8 cellular contexts compared by ENCODE assay signal in the genomic region with DNA sequence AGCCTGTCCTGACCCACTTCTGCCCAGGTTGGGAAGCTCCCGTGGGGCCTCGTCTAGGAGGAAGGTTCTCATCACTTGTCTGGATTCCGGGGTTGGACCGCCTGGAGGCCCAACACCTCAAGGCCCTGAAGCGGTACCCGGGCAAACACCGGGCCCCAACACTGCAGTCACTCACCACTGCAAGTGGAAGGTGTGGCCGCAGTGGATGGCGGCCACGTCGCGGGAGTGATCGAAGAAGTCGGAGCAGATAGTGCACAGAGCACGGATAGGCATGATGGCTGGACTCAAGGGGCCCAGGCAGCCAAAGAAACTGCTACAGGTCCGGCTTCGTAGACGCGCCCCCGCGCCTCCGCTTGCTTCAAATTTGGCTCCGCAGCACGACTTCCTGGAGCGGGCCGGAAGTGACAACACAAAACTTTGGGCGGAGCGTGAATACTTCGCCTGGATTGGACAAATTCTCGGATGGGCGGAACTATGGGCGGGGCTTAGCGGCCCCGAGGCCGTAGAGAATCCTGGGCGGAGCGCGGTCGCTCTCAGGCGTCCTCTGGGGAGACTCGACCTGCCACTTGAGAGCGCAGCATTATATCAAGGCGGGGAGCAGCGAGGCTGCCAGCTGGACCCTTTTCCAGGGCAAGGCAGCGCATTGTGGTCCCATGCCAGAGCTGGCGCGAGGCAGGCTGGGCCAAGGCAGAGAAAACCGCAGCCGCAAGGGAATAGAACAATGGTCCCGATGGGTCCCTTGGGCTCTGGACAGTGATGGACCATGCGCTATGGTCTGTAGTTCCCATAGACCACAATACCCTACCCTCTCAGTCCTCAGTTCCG.
A peak's percentile ranks its signal among the peaks of the same experiment; 100 is the strongest.
DNase-seq lines count a peak whose midpoint lies in the region; ATAC-seq and TF ChIP-seq lines count a peak whose summit lies in the region.

A gene with protein sequence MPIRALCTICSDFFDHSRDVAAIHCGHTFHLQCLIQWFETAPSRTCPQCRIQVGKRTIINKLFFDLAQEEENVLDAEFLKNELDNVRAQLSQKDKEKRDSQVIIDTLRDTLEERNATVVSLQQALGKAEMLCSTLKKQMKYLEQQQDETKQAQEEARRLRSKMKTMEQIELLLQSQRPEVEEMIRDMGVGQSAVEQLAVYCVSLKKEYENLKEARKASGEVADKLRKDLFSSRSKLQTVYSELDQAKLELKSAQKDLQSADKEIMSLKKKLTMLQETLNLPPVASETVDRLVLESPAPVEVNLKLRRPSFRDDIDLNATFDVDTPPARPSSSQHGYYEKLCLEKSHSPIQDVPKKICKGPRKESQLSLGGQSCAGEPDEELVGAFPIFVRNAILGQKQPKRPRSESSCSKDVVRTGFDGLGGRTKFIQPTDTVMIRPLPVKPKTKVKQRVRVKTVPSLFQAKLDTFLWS (minus strand): TSS at position 384 of the 825 bp plus-strand sequence. CDS start 111 bp downstream, at position 273.

- H3K27ac Mint-ChIP-seq in central memory CD8-positive, alpha-beta T cell (ENCODE audit: low read depth): peak within 1 kb of the TSS; percentile 82

- DNase-seq in AG10803 (ENCODE audit: low read depth): peak; percentile 87
- peak; percentile 91 to 97 for DNase-seq in NCI-H446 (lab: John Stamatoyannopoulos, UW)
- DNase-seq in activated CD4-positive, CD25-positive, alpha-beta regulatory T cell treated with anti-CD3 and anti-CD28 coated beads, Interleukin-2, amount 50 U/mL, for 16 hours (ENCODE audit: low read depth, low spot score): peak; percentile 88
- peak; percentile 92 to 96 for DNase-seq in central memory CD8-positive, alpha-beta T cell (ENCODE audit: low spot score in 2 of 2)
- DNase-seq in islet precursor cell: peak; percentile 96
- DNase-seq in stimulated activated CD4-positive, alpha-beta T cell treated with anti-CD3 and anti-CD28 coated beads, Interleukin-12 subunit alpha, Interleukin-12 subunit beta, amount 100 ng/mL, for 4 hours: peak; percentile 93

- ATAC-seq in GM19025 (IDR thresholded peaks at IDR 0.05; ENCODE audit: low read depth, unreplicated experiment) (peak; percentile 97), HG03280 (IDR thresholded peaks at IDR 0.05; ENCODE audit: unreplicated experiment) (peak; percentile 96)
- peak; percentile 98 for ATAC-seq in central memory CD8-positive, alpha-beta T cell (replicated peaks; ENCODE audit: extremely low read depth, poor library complexity, severe bottlenecking)

- TF ChIP-seq CTCF in AG10803 (conservative IDR thresholded peaks at IDR 0.05; ENCODE audit: low read length): no peak

- peaks cover 6% of the 10 kb centered on the region for H3K4me1 Mint-ChIP-seq in central memory CD8-positive, alpha-beta T cell

- peak within 1 kb of the TSS; percentile 80 for H3K4me3 Mint-ChIP-seq in central memory CD8-positive, alpha-beta T cell

- H3K4me3 ChIP-seq in AG10803 (ENCODE audit: low read length): peak within 1 kb of the TSS; percentile 89

- no peaks in the 10 kb centered on the region for H3K27me3 Mint-ChIP-seq in central memory CD8-positive, alpha-beta T cell

- H3K36me3 Mint-ChIP-seq in central memory CD8-positive, alpha-beta T cell (ENCODE audit: insufficient read depth): peaks cover 2% of the 10 kb centered on the region

- H3K9me3 Mint-ChIP-seq in central memory CD8-positive, alpha-beta T cell: no peaks in the 10 kb centered on the region

Comparison
In these comparisons a context has a peak if more than half of its experiments do, and no peak if none do; other contexts are left out.
1. Peak in every context shown above with its lines: DNase-seq, ATAC-seq and H3K4me3 ChIP-seq.